Comparison of ENCODE assay signal across 27 cellular contexts in the genomic region with DNA sequence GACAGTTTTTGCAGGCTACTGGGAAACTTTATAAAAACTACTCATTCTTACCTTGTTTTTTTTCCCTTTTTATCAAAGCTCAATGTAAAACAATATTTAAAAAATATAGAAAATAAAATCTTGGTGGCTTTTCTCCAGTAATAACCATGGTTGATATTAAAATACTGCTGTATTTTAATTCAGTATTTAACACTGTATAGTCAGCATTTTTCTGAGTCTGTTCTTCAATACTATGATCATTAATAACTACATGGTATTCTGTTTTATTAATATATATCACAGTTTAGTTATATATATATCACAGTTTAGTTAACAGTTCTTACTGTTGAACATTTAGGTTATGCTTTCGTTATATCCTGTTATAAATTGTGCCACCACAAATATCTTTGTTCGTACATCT.
"Had no signal": no experiment of that assay in that cellular context is flagged by ENCODE, and none has a peak within 500 bp of the region (broad histone marks: within the 10 kb centered on the region; RNA-seq: fewer than 3 reads in every experiment).

No MANE protein-coding gene starts in this region.

- H3K4me1 Mint-ChIP-seq: immature natural killer cell; naive thymus-derived CD4-positive, alpha-beta T cell; stimulated activated naive CD8-positive, alpha-beta T cell treated with anti-CD3 and anti-CD28 coated beads, Interleukin-15, amount 100 ng/mL, for 72 hours had no signal

- H3K4me3 ChIP-seq: coronary artery, esophagus squamous epithelium, heart right ventricle, left lung, ovary, suprapubic skin, vagina had no signal

- H3K36me3 ChIP-seq: esophagus squamous epithelium, heart right ventricle, left lung, ovary, suprapubic skin, vagina had no signal

- H3K4me3 Mint-ChIP-seq: effector memory CD8-positive, alpha-beta T cell; immature natural killer cell; naive thymus-derived CD4-positive, alpha-beta T cell; nephron progenitor cell; stimulated activated naive CD8-positive, alpha-beta T cell treated with anti-CD3 and anti-CD28 coated beads, Interleukin-15, amount 100 ng/mL, for 72 hours had no signal

- H3K27me3 Mint-ChIP-seq: effector memory CD8-positive, alpha-beta T cell; stimulated activated naive CD8-positive, alpha-beta T cell treated with anti-CD3 and anti-CD28 coated beads, Interleukin-15, amount 100 ng/mL, for 72 hours had no signal

- H3K27ac ChIP-seq: coronary artery, esophagus squamous epithelium, heart right ventricle, left lung, ovary, suprapubic skin, vagina had no signal

- H3K4me1 ChIP-seq: esophagus squamous epithelium, left lung, suprapubic skin, vagina had no signal

- H3K27ac Mint-ChIP-seq: effector memory CD8-positive, alpha-beta T cell; immature natural killer cell; naive thymus-derived CD4-positive, alpha-beta T cell; stimulated activated naive CD8-positive, alpha-beta T cell treated with anti-CD3 and anti-CD28 coated beads, Interleukin-15, amount 100 ng/mL, for 72 hours had no signal

- DNase-seq: dermis blood vessel endothelial cell; effector memory CD8-positive, alpha-beta T cell; erythroblast; esophagus squamous epithelium; foreskin melanocyte; glutamatergic neuron; heart right ventricle; hypothalamus; immature natural killer cell; left lung; mesenchymal stem cell; midbrain; naive thymus-derived CD4-positive, alpha-beta T cell; occipital lobe; ovary; retina; stimulated activated CD4-positive, alpha-beta T cell treated with anti-CD3 and anti-CD28 coated beads, Interleukin-15, amount 100 ng/mL, for 24 hours; stimulated activated CD4-positive, alpha-beta T cell treated with anti-CD3 and anti-CD28 coated beads, Interleukin-2, amount 100 ng/mL, for 48 hours; stimulated activated naive CD4-positive, alpha-beta T cell; stimulated activated naive CD8-positive, alpha-beta T cell treated with anti-CD3 and anti-CD28 coated beads, Interleukin-15, amount 100 ng/mL, for 72 hours had no signal

- H3K27me3 ChIP-seq: esophagus squamous epithelium, heart right ventricle, left lung, ovary, suprapubic skin, vagina had no signal

- ATAC-seq: effector memory CD8-positive, alpha-beta T cell; heart right ventricle; naive thymus-derived CD4-positive, alpha-beta T cell; stimulated activated naive CD8-positive, alpha-beta T cell treated with anti-CD3 and anti-CD28 coated beads, Interleukin-15, amount 100 ng/mL, for 72 hours had no signal

- H3K9me3 ChIP-seq: esophagus squamous epithelium, heart right ventricle, left lung, ovary, suprapubic skin, vagina had no signal

- FAIRE-seq: endometrium, keratinocyte, small intestine had no signal

- H3K9me3 Mint-ChIP-seq: effector memory CD8-positive, alpha-beta T cell; immature natural killer cell; naive thymus-derived CD4-positive, alpha-beta T cell; nephron progenitor cell; stimulated activated naive CD8-positive, alpha-beta T cell treated with anti-CD3 and anti-CD28 coated beads, Interleukin-15, amount 100 ng/mL, for 72 hours had no signal
